In genomic region chr12:73863541-73863940, GRCh38 we compare ENCODE assay signal across 17 cellular contexts.
DNase-seq lines count a peak whose midpoint lies in the region; ATAC-seq and TF ChIP-seq lines count a peak whose summit lies in the region.
"Had no signal": no experiment of that assay in that cellular context is flagged by ENCODE, and none has a peak within 500 bp of the region (broad histone marks: within the 10 kb centered on the region; RNA-seq: fewer than 3 reads in every experiment).

No MANE protein-coding gene starts in this region.

- TF ChIP-seq CTCF in epithelial cell of esophagus (IDR thresholded peaks at IDR 0.05; ENCODE audit: insufficient read depth, low read depth, low read length, missing control alignments) (no peak), heart left ventricle (IDR thresholded peaks at IDR 0.05) (no peak), BE2C (IDR thresholded peaks at IDR 0.05; ENCODE audit: low read depth, low read length) (no peak)

- no peak overlapping the region for H3K27ac ChIP-seq in heart left ventricle
- H3K27ac ChIP-seq: dorsolateral prefrontal cortex, right atrium auricular region, SK-N-MC, tibial artery had no signal

- H3K36me3 ChIP-seq in heart left ventricle (no peaks in the 10 kb centered on the region), BE2C (no peaks in the 10 kb centered on the region)
- H3K36me3 ChIP-seq: right atrium auricular region, tibial artery had no signal

- H3K4me1 Mint-ChIP-seq in T-cell = no peaks in the 10 kb centered on the region
- H3K4me1 Mint-ChIP-seq: stimulated activated memory B cell treated with anti-CD40 and anti-IgM and Interleukin-4, amounts not matched to agents 10 μg/mL and 1 μg/mL and 100 μg/mL, for 72 hours had no signal

- H3K27ac Mint-ChIP-seq in T-cell = no peak overlapping the region
- H3K27ac Mint-ChIP-seq: stimulated activated memory B cell treated with anti-CD40 and anti-IgM and Interleukin-4, amounts not matched to agents 10 μg/mL and 1 μg/mL and 100 μg/mL, for 72 hours had no signal

- H3K27me3 ChIP-seq in heart left ventricle = no peaks in the 10 kb centered on the region
- H3K27me3 ChIP-seq in BE2C = no peaks in the 10 kb centered on the region
- H3K27me3 ChIP-seq: dorsolateral prefrontal cortex, right atrium auricular region, tibial artery had no signal

- CTCF ChIA-PET in T-cell (lab: Charles Lee) = interaction anchor here in 1 of 2 donors (0.6 kb wide), 1 partner anchor 11 kb away, joined by 3 read pairs; no protein-coding TSS in a partner anchor

- H3K9me3 ChIP-seq in heart left ventricle (peaks cover 0 to 4% (median 0%) of the 10 kb centered on the region in 12 donors), BE2C (no peaks in the 10 kb centered on the region)
- H3K9me3 ChIP-seq: right atrium auricular region, tibial artery had no signal

- 28 to 44% (median 33%) methylated on average over 2 of the region's 2 CpGs for WGBS in heart left ventricle, 4 donors

- POLR2A ChIA-PET in T-cell (lab: Charles Lee) = no interaction called here

- peak; percentile 22 for DNase-seq in HCEC 1CT
- DNase-seq in RPMI7951 (ENCODE audit: low read depth) = peak; percentile 5
- DNase-seq in epithelial cell of esophagus (ENCODE audit: low read depth) = peak; percentile 82
- DNase-seq in pulmonary artery endothelial cell (ENCODE audit: low read depth, low spot score) = peak; percentile 0
- DNase-seq in heart left ventricle = no peak
- no peak for DNase-seq in BE2C
- DNase-seq in T-cell = no peak
- no peak for DNase-seq in activated T-cell treated with anti-CD3 and anti-CD28 coated beads, Interleukin-2, amount 50 U/mL, for 48 hours
- DNase-seq: caudate nucleus, dorsolateral prefrontal cortex, head of caudate nucleus, NCI-H146, NCI-H82, tibial artery had no signal

- no peak overlapping the region for H3K4me3 Mint-ChIP-seq in T-cell
- H3K4me3 Mint-ChIP-seq: stimulated activated memory B cell treated with anti-CD40 and anti-IgM and Interleukin-4, amounts not matched to agents 10 μg/mL and 1 μg/mL and 100 μg/mL, for 72 hours had no signal

- ATAC-seq in heart left ventricle (no peak), T-cell (replicated peaks in 1 of 4) (no peak)
- ATAC-seq: stimulated activated memory B cell treated with anti-CD40 and anti-IgM and Interleukin-4, amounts not matched to agents 10 μg/mL and 1 μg/mL and 100 μg/mL, for 72 hours had no signal

- intact Hi-C loops in heart left ventricle (cut with DNase I) = no loop called here

- no peaks in the 10 kb centered on the region for H3K27me3 Mint-ChIP-seq in T-cell
- H3K27me3 Mint-ChIP-seq: stimulated activated memory B cell treated with anti-CD40 and anti-IgM and Interleukin-4, amounts not matched to agents 10 μg/mL and 1 μg/mL and 100 μg/mL, for 72 hours had no signal

- no peak overlapping the region for H3K4me3 ChIP-seq in epithelial cell of esophagus (ENCODE audit: low read length)
- no peak overlapping the region for H3K4me3 ChIP-seq in heart left ventricle
- no peak overlapping the region for H3K4me3 ChIP-seq in BE2C (ENCODE audit: low read depth, low read length)
- H3K4me3 ChIP-seq: dorsolateral prefrontal cortex, right atrium auricular region, SK-N-MC, tibial artery had no signal

- TF ChIP-seq POLR2A in heart left ventricle (IDR thresholded peaks at IDR 0.05) = no peak

- H3K9me3 Mint-ChIP-seq in T-cell = peaks cover 3 to 11% (median 10%) of the 10 kb centered on the region in 3 donors

- no peaks in the 10 kb centered on the region for H3K4me1 ChIP-seq in heart left ventricle
- H3K4me1 ChIP-seq in BE2C = no peaks in the 10 kb centered on the region
- H3K4me1 ChIP-seq: right atrium auricular region, tibial artery had no signal

- H3K36me3 Mint-ChIP-seq in T-cell = no peaks in the 10 kb centered on the region
- H3K36me3 Mint-ChIP-seq: stimulated activated memory B cell treated with anti-CD40 and anti-IgM and Interleukin-4, amounts not matched to agents 10 μg/mL and 1 μg/mL and 100 μg/mL, for 72 hours had no signal

Comparison
In these comparisons a context has a peak if more than half of its experiments do, and no peak if none do; other contexts are left out.
1. DNase-seq: peak in HCEC 1CT (single experiment), RPMI7951 (single experiment), epithelial cell of esophagus (single experiment) and pulmonary artery endothelial cell (single experiment); none in heart left ventricle (0 of 5), BE2C (single experiment), T-cell (0 of 34) and activated T-cell treated with anti-CD3 and anti-CD28 coated beads, Interleukin-2, amount 50 U/mL, for 48 hours (0 of 2).